In the genomic region with DNA sequence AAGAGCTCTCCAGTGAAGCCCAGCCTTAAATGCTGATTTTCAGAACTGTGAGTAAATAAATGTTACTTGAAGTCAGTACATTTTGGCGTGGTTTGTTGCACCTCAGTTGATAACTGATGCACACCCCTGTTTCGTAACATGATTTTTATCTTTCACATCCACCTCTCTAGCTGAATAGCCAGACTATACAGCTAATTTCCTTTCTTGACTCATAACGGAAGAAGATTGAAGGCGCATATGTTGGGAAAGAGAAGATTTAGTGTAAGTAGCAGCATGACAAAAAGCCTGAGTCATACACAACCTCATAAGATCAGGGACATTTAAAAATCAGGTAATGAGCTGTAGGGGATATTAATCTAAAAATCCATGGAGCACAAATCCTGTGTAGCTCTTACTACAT, we compare ENCODE assay signal across 15 cellular contexts.
DNase-seq lines count a peak whose midpoint lies in the region; ATAC-seq, FAIRE-seq and TF ChIP-seq lines count a peak whose summit lies in the region.
"Had no signal": no experiment of that assay in that cellular context is flagged by ENCODE, and none has a peak within 500 bp of the region (broad histone marks: within the 10 kb centered on the region; RNA-seq: fewer than 3 reads in every experiment).

No MANE protein-coding gene starts in this region.

- H3K4me3 ChIP-seq in NB4 (ENCODE audit: low read depth, low read length) (no peak overlapping the region), WERI-Rb-1 (ENCODE audit: low read depth, low read length) (peak overlapping the region; percentile 27)
- H3K4me3 ChIP-seq: right lobe of liver had no signal

- DNase-seq in ELR (ENCODE audit: low read depth) (peak; percentile 91), NB4 (ENCODE audit: low read depth) (peak; percentile 81), WERI-Rb-1 (no peak), DMS79 (lab: John Stamatoyannopoulos, UW) (no peak), D721Med (ENCODE audit: insufficient read length, low spot score) (no peak)
- DNase-seq: activated CD4-positive, alpha-beta T cell treated with anti-CD3 and anti-CD28 coated beads, Interleukin-2, amount 50 U/mL, for 48 hours; activated effector memory CD4-positive, alpha-beta T cell treated with anti-CD3 and anti-CD28 coated beads, Interleukin-2, amount 50 U/mL, for 16 hours; CD4-positive, CD25-positive, alpha-beta regulatory T cell; cerebellar nuclear complex; NCI-H1436; NCI-H526 treated with DMSO at 0.1 percent for 48 hours; right lobe of liver had no signal

- peaks cover 2% of the 10 kb centered on the region for H3K9me3 ChIP-seq in WERI-Rb-1 (ENCODE audit: severe bottlenecking)
- H3K9me3 ChIP-seq: right lobe of liver had no signal

- TF ChIP-seq CTCF in NB4 (IDR thresholded peaks at IDR 0.05; ENCODE audit: low read depth, low read length) (no peak), WERI-Rb-1 (IDR thresholded peaks at IDR 0.05; ENCODE audit: low read depth, low read length) (no peak), D721Med (IDR thresholded peaks at IDR 0.05; ENCODE audit: insufficient read depth, missing control alignments) (no peak)

- ATAC-seq in GM19397 (IDR thresholded peaks at IDR 0.05; ENCODE audit: unreplicated experiment) (no peak), HG03565 (IDR thresholded peaks at IDR 0.05; ENCODE audit: unreplicated experiment) (no peak)
- ATAC-seq: right lobe of liver had no signal

- FAIRE-seq in islet of Langerhans (lab: Jason Lieb, UNC), result peak; percentile 90
- no peak for FAIRE-seq in D721Med (lab: Jason Lieb, UNC)

- H3K27ac ChIP-seq in WERI-Rb-1, result peak overlapping the region; percentile 55
- H3K27ac ChIP-seq: right lobe of liver had no signal

- no peaks in the 10 kb centered on the region for H3K27me3 ChIP-seq in WERI-Rb-1 (ENCODE audit: insufficient read depth, low read depth, severe bottlenecking)
- H3K27me3 ChIP-seq: right lobe of liver had no signal

- no peak for TF ChIP-seq POLR2A in NB4 (IDR thresholded peaks at IDR 0.05; ENCODE audit: extremely low read depth, insufficient read length)

- H3K36me3 ChIP-seq in WERI-Rb-1, result no peaks in the 10 kb centered on the region
- H3K36me3 ChIP-seq: right lobe of liver had no signal

Comparison
In these comparisons a context has a peak if more than half of its experiments do, and no peak if none do; other contexts are left out.
1. DNase-seq: peak in ELR (single experiment) and NB4 (single experiment); none in WERI-Rb-1 (single experiment), DMS79 (single experiment) and D721Med (single experiment).